Comparison of ENCODE assay signal across 8 cellular contexts in genomic region chr6:157644043-157644810, GRCh38.
DNase-seq lines count a peak whose midpoint lies in the region; FAIRE-seq and TF ChIP-seq lines count a peak whose summit lies in the region.
"Had no signal": no experiment of that assay in that cellular context is flagged by ENCODE, and none has a peak within 500 bp of the region (broad histone marks: within the 10 kb centered on the region; RNA-seq: fewer than 3 reads in every experiment).

No MANE protein-coding gene starts in this region.

- H3K4me1 Mint-ChIP-seq in HFFc6 (ENCODE audit: low read depth) = peaks cover 12% of the 10 kb centered on the region

- no peak overlapping the region for H3K27ac ChIP-seq in RWPE1
- H3K27ac ChIP-seq: testis had no signal

- H3K27me3 Mint-ChIP-seq in HFFc6 (ENCODE audit: insufficient read depth) = no peaks in the 10 kb centered on the region; the same call in 1 of the 2 replicates

- H3K27ac Mint-ChIP-seq in HFFc6 = no peak overlapping the region

- CTCF ChIA-PET in RWPE1 (lab: Yijun Ruan, JAX) = interaction anchor here (0.5 to 0.9 kb wide), 2 partner anchors 113 to 164 kb away, joined by 4 to 5 read pairs; no protein-coding TSS in a partner anchor

- DNase-seq in HFFc6 = peak; percentile 33
- DNase-seq in RWPE1 (ENCODE audit: low spot score) = peak; percentile 38
- peak; percentile 52 for DNase-seq in epidermal melanocyte (ENCODE audit: insufficient read length, low spot score)
- DNase-seq in stimulated activated CD4-positive, alpha-beta T cell treated with anti-CD3 and anti-CD28 coated beads, TNF-alpha, amount 100 ng/mL, for 24 hours (ENCODE audit: low read depth in 3 of 3) = peak; percentile 6 to 25 (median 10)
- no peak for DNase-seq in RCC 7860 (ENCODE audit: low spot score)
- no peak for DNase-seq in RPMI8226
- DNase-seq in SW 1271 (lab: John Stamatoyannopoulos, UW) = no peak
- DNase-seq: testis had no signal

- TF ChIP-seq CTCF in HFFc6 (IDR thresholded peaks at IDR 0.05) = peak; percentile 56; the same call in 1 of the 2 replicates
- TF ChIP-seq CTCF in RWPE1 (conservative IDR thresholded peaks at IDR 0.05; ENCODE audit: low read depth) = peak; percentile 31; the same call in 1 of the 2 replicates

- no peaks in the 10 kb centered on the region for H3K36me3 Mint-ChIP-seq in HFFc6 (ENCODE audit: low read depth)

- POLR2A ChIA-PET in RWPE1 (lab: Yijun Ruan, JAX; ENCODE audit: low non-redundant PET) = interaction anchor here (0.5 kb wide), 1 partner anchor 437 kb away, joined by 5 read pairs; no protein-coding TSS in a partner anchor

- FAIRE-seq in RCC 7860 (lab: Jason Lieb, UNC) = no peak

- H3K9me3 Mint-ChIP-seq in HFFc6 = no peaks in the 10 kb centered on the region

- H3K4me3 Mint-ChIP-seq in HFFc6 = no peak overlapping the region

Comparison
In these comparisons a context has a peak if more than half of its experiments do, and no peak if none do; other contexts are left out.
1. DNase-seq: peak in HFFc6 (single experiment), RWPE1 (single experiment), epidermal melanocyte (single experiment) and stimulated activated CD4-positive, alpha-beta T cell treated with anti-CD3 and anti-CD28 coated beads, TNF-alpha, amount 100 ng/mL, for 24 hours (3 of 3); none in RCC 7860 (single experiment), RPMI8226 (single experiment) and SW 1271 (0 of 2).